Comparison of ENCODE assay signal across 16 cellular contexts in genomic region chr17:35164716-35165115, GRCh38. TPM values are rescaled to one million over a fixed set of nuclear protein-coding genes. Genes with fewer than 3 reads are reported as not detected.
A peak's percentile ranks its signal among the peaks of the same experiment; 100 is the strongest.
DNase-seq lines count a peak whose midpoint lies in the region; ATAC-seq and TF ChIP-seq lines count a peak whose summit lies in the region.
"Had no signal": no experiment of that assay in that cellular context is flagged by ENCODE, and none has a peak within 500 bp of the region (broad histone marks: within the 10 kb centered on the region; RNA-seq: fewer than 3 reads in every experiment).

No MANE protein-coding gene starts in this region.

- H2BK12ac ChIP-seq in H9 (ENCODE audit: insufficient read length, low read depth, low read length), result no peak overlapping the region

- TF ChIP-seq POLR2A in sigmoid colon (IDR thresholded peaks at IDR 0.05), result no peak
- TF ChIP-seq POLR2A in ovary (IDR thresholded peaks at IDR 0.05), result no peak

- H3K36me3 ChIP-seq in HEK293 (ENCODE audit: control insufficient read depth in 2 of 2, insufficient read depth in 1 of 2, low read length in 2 of 2), result no peaks in the 10 kb centered on the region
- H3K36me3 ChIP-seq in sigmoid colon, result no peaks in the 10 kb centered on the region
- no peaks in the 10 kb centered on the region for H3K36me3 ChIP-seq in ovary
- H3K36me3 ChIP-seq: BLaER1 treated with 17β-estradiol and CSF1 and Interleukin-3, amounts not matched to agents 10 nM and 100 nM had no signal

- H4K8ac ChIP-seq in H9 (replicated peaks; ENCODE audit: insufficient read length, low read depth, low read length), result no peak overlapping the region

- 64 to 85% methylated on average over 5 of the region's 5 CpGs for WGBS in sigmoid colon, 2 donors
- WGBS in ovary, 3 donors, result 65 to 74% (median 70%) methylated on average over 5 of the region's 5 CpGs
- WGBS in H9 (ENCODE audit: extremely low coverage, insufficient read length, low lambda C conversion rate), result no CpG with 5 or more reads among the region's 5 CpGs

- ATAC-seq in CD4-positive, alpha-beta T cell (ENCODE audit: poor library complexity), result no peak
- no peak for ATAC-seq in central memory CD8-positive, alpha-beta T cell (replicated peaks; ENCODE audit: extremely low read depth, poor library complexity, severe bottlenecking)

- CTCF ChIA-PET in CD4-positive, alpha-beta T cell (lab: Charles Lee), result interaction anchor here (0.6 to 2.0 kb wide), 5 partner anchors 46 to 599 kb away, joined by 3 to 5 read pairs (median 4); no protein-coding TSS in a partner anchor
- CTCF ChIA-PET in HEK293 (lab: Yijun Ruan, JAX), result interaction anchor here (0.6 to 1.7 kb wide), 4 partner anchors 148 to 375 kb away, joined by 3 to 4 read pairs (median 4); no protein-coding TSS in a partner anchor

- H4K91ac ChIP-seq in H9 (ENCODE audit: insufficient read length, low read depth, low read length), result no peak overlapping the region

- H2BK20ac ChIP-seq in H9 (ENCODE audit: low read depth, low read length, poor library complexity, severe bottlenecking), result no peak overlapping the region

- H3K23me2 ChIP-seq in H9 (ENCODE audit: insufficient read length, low read depth, low read length, poor library complexity, severe bottlenecking), result no peaks in the 10 kb centered on the region

- no peak overlapping the region for H3K27ac ChIP-seq in CD4-positive, alpha-beta T cell (ENCODE audit: low read depth, low read length)
- H3K27ac ChIP-seq in HEK293 (ENCODE audit: extremely low read depth, low read depth, low read length), result no peak overlapping the region
- no peak overlapping the region for H3K27ac ChIP-seq in sigmoid colon
- H3K27ac ChIP-seq in ovary, result no peak overlapping the region
- no peak overlapping the region for H3K27ac ChIP-seq in H9 (ENCODE audit: insufficient read length, low read depth, low read length)
- H3K27ac ChIP-seq: BLaER1 treated with 17β-estradiol and CSF1 and Interleukin-3, amounts not matched to agents 10 nM and 100 nM; KMS-11 had no signal

- H3K56ac ChIP-seq in H9 (ENCODE audit: insufficient read length, low read depth, low read length), result no peak overlapping the region

- H2AFZ ChIP-seq in H9 (ENCODE audit: low read length), result no peak overlapping the region

- no peaks in the 10 kb centered on the region for H3K9me3 Mint-ChIP-seq in CD4-positive, alpha-beta T cell
- H3K9me3 Mint-ChIP-seq in central memory CD8-positive, alpha-beta T cell, result no peaks in the 10 kb centered on the region
- H3K9me3 Mint-ChIP-seq in H9, result no peaks in the 10 kb centered on the region
- H3K9me3 Mint-ChIP-seq: CD4-positive, CD25-positive, alpha-beta regulatory T cell had no signal

- H4K20me1 ChIP-seq in H9 (ENCODE audit: control insufficient read depth, insufficient read depth, insufficient read length), result no peaks in the 10 kb centered on the region
- H4K20me1 ChIP-seq: BLaER1 treated with 17β-estradiol and CSF1 and Interleukin-3, amounts not matched to agents 10 nM and 100 nM had no signal

- H3K79me1 ChIP-seq in H9 (ENCODE audit: insufficient read depth, low read depth, low read length, poor library complexity, severe bottlenecking), result no peaks in the 10 kb centered on the region

- H3K4me2 ChIP-seq in H9 (ENCODE audit: insufficient read depth, insufficient read length, low read length), result no peak overlapping the region
- H3K4me2 ChIP-seq: BLaER1 treated with 17β-estradiol and CSF1 and Interleukin-3, amounts not matched to agents 10 nM and 100 nM; KMS-11 had no signal

- intact Hi-C loops in CD4-positive, alpha-beta T cell (cut with DNase I, micrococcal nuclease), result loop anchor here (5.0 to 10.0 kb wide), 2 partner anchors 640 to 643 kb away; partner anchors contain the start of gene TAF15 (in 2 of the 2)
- intact Hi-C loops in sigmoid colon (cut with DNase I), result loop anchor here (10.0 kb wide), 1 partner anchor 580 kb away; no protein-coding TSS in a partner anchor
- intact Hi-C loops in ovary (cut with DNase I), result no loop called here

- no peak overlapping the region for H3K4me3 Mint-ChIP-seq in CD4-positive, alpha-beta T cell
- H3K4me3 Mint-ChIP-seq in central memory CD8-positive, alpha-beta T cell, result no peak overlapping the region
- H3K4me3 Mint-ChIP-seq in H9, result no peak overlapping the region
- H3K4me3 Mint-ChIP-seq: IgD-negative memory B cell had no signal

- peak in 1 of 10 experiments; percentile 20 for DNase-seq in CD4-positive, alpha-beta T cell
- no peak for DNase-seq in central memory CD8-positive, alpha-beta T cell (ENCODE audit: low spot score in 2 of 2)
- DNase-seq in sigmoid colon (peak; percentile 17), ovary (no peak), NCI-H524 (lab: John Stamatoyannopoulos, UW) (no peak), H9 (no peak)
- DNase-seq: ACHN; CD4-positive, CD25-positive, alpha-beta regulatory T cell; DMS79; HCEC 1CT had no signal

- no peaks in the 10 kb centered on the region for H3K36me3 Mint-ChIP-seq in CD4-positive, alpha-beta T cell (ENCODE audit: low read depth)
- peaks cover 12% of the 10 kb centered on the region for H3K36me3 Mint-ChIP-seq in central memory CD8-positive, alpha-beta T cell (ENCODE audit: insufficient read depth)
- no peaks in the 10 kb centered on the region for H3K36me3 Mint-ChIP-seq in H9 (ENCODE audit: insufficient read depth in 1 of 3, low read depth in 3 of 3)
- H3K36me3 Mint-ChIP-seq: CD4-positive, CD25-positive, alpha-beta regulatory T cell; IgD-negative memory B cell had no signal

- TF ChIP-seq EP300 in sigmoid colon (IDR thresholded peaks at IDR 0.05), result no peak
- TF ChIP-seq EP300 in ovary (IDR thresholded peaks at IDR 0.05), result no peak

- no peak overlapping the region for H2BK120ac ChIP-seq in H9 (ENCODE audit: low read depth, low read length, poor library complexity, severe bottlenecking)

- TF ChIP-seq CTCF in CD4-positive, alpha-beta T cell (IDR thresholded peaks at IDR 0.05), result no peak
- no peak for TF ChIP-seq CTCF in HEK293 (tag by site-specific recombination; IDR thresholded peaks at IDR 0.05)
- TF ChIP-seq CTCF in sigmoid colon (IDR thresholded peaks at IDR 0.05), result no peak
- no peak for TF ChIP-seq CTCF in ovary (IDR thresholded peaks at IDR 0.05)
- no peak for TF ChIP-seq CTCF in H9 (conservative IDR thresholded peaks at IDR 0.05)

- peaks cover 4% of the 10 kb centered on the region; the same call in 1 of the 2 replicates for H3K4me1 ChIP-seq in HEK293 (ENCODE audit: control insufficient read depth, insufficient read depth, low read length)
- H3K4me1 ChIP-seq in sigmoid colon, result no peaks in the 10 kb centered on the region
- no peaks in the 10 kb centered on the region for H3K4me1 ChIP-seq in ovary (ENCODE audit: insufficient read depth)
- no peaks in the 10 kb centered on the region; the same call in 1 of the 2 replicates for H3K4me1 ChIP-seq in H9 (ENCODE audit: insufficient read depth, low read length)

- POLR2A ChIA-PET in CD4-positive, alpha-beta T cell (lab: Charles Lee), result interaction anchor here (2.2 kb wide), 1 partner anchor 49 kb away, joined by 8 read pairs; no protein-coding TSS in a partner anchor
- POLR2A ChIA-PET in HEK293 (lab: Yijun Ruan, JAX), result no interaction called here

- H3K14ac ChIP-seq in H9 (ENCODE audit: insufficient read depth, low read length), result no peak overlapping the region

- peak overlapping the region; percentile 6 for H3K27ac Mint-ChIP-seq in CD4-positive, alpha-beta T cell
- peak overlapping the region; percentile 79 for H3K27ac Mint-ChIP-seq in central memory CD8-positive, alpha-beta T cell (ENCODE audit: low read depth)
- H3K27ac Mint-ChIP-seq in H9, result no peak overlapping the region

- no peak overlapping the region for H2AK5ac ChIP-seq in H9 (ENCODE audit: insufficient read length, low read length)

- H2BK15ac ChIP-seq in H9 (ENCODE audit: low read depth, low read length), result no peak overlapping the region

- H3K4me3 ChIP-seq in HEK293 (ENCODE audit: low read depth, low read length) (no peak overlapping the region), sigmoid colon (no peak overlapping the region), ovary (no peak overlapping the region)
- H3K4me3 ChIP-seq: BLaER1 treated with 17β-estradiol and CSF1 and Interleukin-3, amounts not matched to agents 10 nM and 100 nM had no signal

- H3T11ph ChIP-seq in H9 (ENCODE audit: low read length), result no peak overlapping the region

- no peaks in the 10 kb centered on the region for H3K27me3 ChIP-seq in CD4-positive, alpha-beta T cell (ENCODE audit: control insufficient read depth, insufficient read depth, low read length)
- H3K27me3 ChIP-seq in sigmoid colon (no peaks in the 10 kb centered on the region), ovary (no peaks in the 10 kb centered on the region), H9 (ENCODE audit: insufficient read depth, low read length) (no peaks in the 10 kb centered on the region)
- H3K27me3 ChIP-seq: BLaER1 treated with 17β-estradiol and CSF1 and Interleukin-3, amounts not matched to agents 10 nM and 100 nM had no signal

- H2BK5ac ChIP-seq in H9 (ENCODE audit: insufficient read length, low read length), result no peak overlapping the region

- H3K18ac ChIP-seq in H9 (ENCODE audit: insufficient read length, low read depth, low read length), result no peak overlapping the region

- H3K79me2 ChIP-seq in H9 (ENCODE audit: insufficient read depth, low read length), result no peaks in the 10 kb centered on the region

- H3K9me3 ChIP-seq in CD4-positive, alpha-beta T cell (ENCODE audit: control insufficient read depth, low read length), result no peaks in the 10 kb centered on the region
- no peaks in the 10 kb centered on the region for H3K9me3 ChIP-seq in HEK293 (ENCODE audit: control insufficient read depth, insufficient read depth, low read depth, low read length)
- no peaks in the 10 kb centered on the region for H3K9me3 ChIP-seq in sigmoid colon
- no peaks in the 10 kb centered on the region for H3K9me3 ChIP-seq in ovary
- no peaks in the 10 kb centered on the region for H3K9me3 ChIP-seq in H9 (ENCODE audit: control insufficient read depth, low read depth, low read length)
- H3K9me3 ChIP-seq: BLaER1 treated with 17β-estradiol and CSF1 and Interleukin-3, amounts not matched to agents 10 nM and 100 nM had no signal

- no peak overlapping the region for H3K4ac ChIP-seq in H9 (ENCODE audit: low read depth, low read length)

- no peak overlapping the region for H3K9ac ChIP-seq in H9 (ENCODE audit: extremely low read depth, insufficient read length, low read length)
- H3K9ac ChIP-seq: BLaER1 treated with 17β-estradiol and CSF1 and Interleukin-3, amounts not matched to agents 10 nM and 100 nM; KMS-11 had no signal

- H3K4me1 Mint-ChIP-seq in CD4-positive, alpha-beta T cell (ENCODE audit: low read depth), result peaks cover 51% of the 10 kb centered on the region
- peaks cover 46% of the 10 kb centered on the region for H3K4me1 Mint-ChIP-seq in central memory CD8-positive, alpha-beta T cell
- peaks cover 7 to 8% of the 10 kb centered on the region in 2 experiments for H3K4me1 Mint-ChIP-seq in H9

- no peak overlapping the region for H3K23ac ChIP-seq in H9 (ENCODE audit: insufficient read length, low read depth, low read length)

- no peaks in the 10 kb centered on the region for H3K27me3 Mint-ChIP-seq in CD4-positive, alpha-beta T cell
- H3K27me3 Mint-ChIP-seq in central memory CD8-positive, alpha-beta T cell, result no peaks in the 10 kb centered on the region
- H3K27me3 Mint-ChIP-seq in H9 (ENCODE audit: low read depth), result no peaks in the 10 kb centered on the region
- H3K27me3 Mint-ChIP-seq: CD4-positive, CD25-positive, alpha-beta regulatory T cell had no signal

- H4K5ac ChIP-seq in H9 (ENCODE audit: insufficient read length, low read depth, low read length), result no peak overlapping the region

RNA-seq across cellular contexts. Expression of gene UNC45B, which starts 17.1 kb away (rescaled TPM):
- total RNA-seq in CD4-positive, alpha-beta T cell, result under 1 TPM; 0.11 to 0.20 TPM
- not detected for total RNA-seq in sigmoid colon
- under 1 TPM in 2 of 3 donors, not detected in 1; under 0.01 to 0.03 TPM for polyA plus RNA-seq in sigmoid colon
- total RNA-seq in ovary, result under 1 TPM in 3 of 7 donors, not detected in 4; 0.05 to 0.10 (median 0.05) TPM
- under 1 TPM; 0.05 to 0.10 TPM for polyA plus RNA-seq in ovary
- 0.07 and 0.22 TPM in 2 replicates for total RNA-seq in H9 (2021)
- total RNA-seq: A172 had no signal
- polyA plus RNA-seq: IgD-negative memory B cell had no signal

RNA-seq across cellular contexts. Expression of gene NLE1, which starts 22.6 kb away (rescaled TPM):
- total RNA-seq in CD4-positive, alpha-beta T cell, result 1 to 10 TPM; 8.9 to 9.5 TPM
- total RNA-seq in sigmoid colon (10 to 100 TPM in 3 of 4 donors, 1 to 10 TPM in 1; 6.6 to 16.8 (median 11.4) TPM), ovary (10 to 100 TPM; 11.7 to 26.5 (median 22.2) TPM), H9 (2021) (41.7 and 43.9 TPM in 2 replicates)
- polyA plus RNA-seq in sigmoid colon (10 to 100 TPM in 1 of 3 donors, 1 to 10 TPM in 2; 3.0 to 12.3 (median 3.0) TPM), ovary (10 to 100 TPM; 10.6 to 12.2 TPM)

RNA-seq across cellular contexts. Expression of gene SLC35G3, which starts 29.5 kb away (rescaled TPM):
- not detected for total RNA-seq in CD4-positive, alpha-beta T cell
- not detected for total RNA-seq in sigmoid colon
- not detected for polyA plus RNA-seq in sigmoid colon
- total RNA-seq in ovary, result not detected
- polyA plus RNA-seq in ovary, result not detected
- total RNA-seq in H9 (2021), result not detected in 2 replicates
- total RNA-seq: A172; CD4-positive, CD25-positive, alpha-beta regulatory T cell; H1 had no signal
- polyA plus RNA-seq: H1, IgD-negative memory B cell had no signal

RNA-seq across cellular contexts. Expression of gene FNDC8, which starts 43.3 kb away (rescaled TPM):
- not detected for total RNA-seq in CD4-positive, alpha-beta T cell
- total RNA-seq in sigmoid colon (not detected), ovary (not detected), H9 (2021) (not detected in 2 replicates)
- polyA plus RNA-seq in sigmoid colon (not detected), ovary (not detected)
- total RNA-seq: A172; CD4-positive, CD25-positive, alpha-beta regulatory T cell; H1 had no signal
- polyA plus RNA-seq: CD4-positive, CD25-positive, alpha-beta regulatory T cell; H1; IgD-negative memory B cell had no signal

RNA-seq across cellular contexts. Expression of gene RAD51D, which starts 45.1 kb away (rescaled TPM):
- total RNA-seq in CD4-positive, alpha-beta T cell, result 1 to 10 TPM; 6.2 to 8.6 TPM
- 10 to 100 TPM in 1 of 4 donors, 1 to 10 TPM in 3; 4.3 to 12.6 (median 7.9) TPM for total RNA-seq in sigmoid colon
- polyA plus RNA-seq in sigmoid colon, result 1 to 10 TPM; 2.8 to 9.7 (median 4.2) TPM
- total RNA-seq in ovary, result 10 to 100 TPM in 5 of 7 donors, 1 to 10 TPM in 2; 7.3 to 16.7 (median 11.5) TPM
- 1 to 10 TPM; 7.5 to 9.3 TPM for polyA plus RNA-seq in ovary
- 14.0 and 15.8 TPM in 2 replicates for total RNA-seq in H9 (2021)

Comparison
In these comparisons a context has a peak if more than half of its experiments do, and no peak if none do; other contexts are left out.
1. H3K27ac Mint-ChIP-seq: peak in CD4-positive, alpha-beta T cell (single experiment) and central memory CD8-positive, alpha-beta T cell (single experiment); none in H9 (0 of 3).
2. intact Hi-C loops: an anchor here in CD4-positive, alpha-beta T cell (5.0 to 10.0 kb wide) and sigmoid colon (10.0 kb wide); none called in ovary.